Comparison of ENCODE assay signal across 15 cellular contexts in the genomic region with DNA sequence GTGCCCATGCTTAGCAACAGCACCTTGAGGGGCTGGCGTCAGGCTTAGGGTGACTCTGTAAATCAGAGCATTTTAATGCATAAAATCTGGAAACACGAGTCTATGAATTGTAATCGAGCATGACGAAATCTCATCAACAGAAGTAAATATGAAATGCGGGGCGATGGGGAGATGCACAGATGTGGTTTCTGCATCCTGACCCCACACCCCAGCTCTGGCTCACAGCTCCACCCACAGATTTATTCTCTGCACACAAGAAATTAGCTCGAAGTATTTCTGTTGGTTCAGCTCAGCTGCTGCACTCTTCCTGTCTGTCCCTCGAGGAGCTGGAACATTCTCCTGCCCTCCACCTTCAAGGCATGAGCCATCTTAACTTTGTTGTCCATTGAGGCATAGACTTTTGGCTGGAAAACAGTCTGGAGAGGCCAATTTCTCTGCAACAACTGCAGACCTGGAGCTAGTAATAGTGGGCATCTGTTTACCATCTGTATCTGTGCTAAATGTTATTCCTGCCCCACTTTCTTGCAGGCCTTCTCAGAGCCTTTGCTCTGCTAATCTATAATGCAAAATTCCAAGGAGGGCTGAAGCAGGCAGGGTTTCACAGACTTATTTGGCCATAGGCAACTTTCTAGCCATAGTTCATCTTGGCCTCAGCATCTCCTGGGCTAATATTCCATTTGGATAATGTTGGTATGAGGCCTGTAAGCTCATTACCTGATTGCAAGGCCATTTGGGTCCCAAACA.
DNase-seq lines count a peak whose midpoint lies in the region; FAIRE-seq and TF ChIP-seq lines count a peak whose summit lies in the region.
"Had no signal": no experiment of that assay in that cellular context is flagged by ENCODE, and none has a peak within 500 bp of the region (broad histone marks: within the 10 kb centered on the region; RNA-seq: fewer than 3 reads in every experiment).

No MANE protein-coding gene starts in this region.

- H3K36me3 Mint-ChIP-seq in activated CD4-positive, alpha-beta memory T cell treated with anti-CD3 and anti-CD28 coated beads, Interleukin-2, amount 10 ng/mL, durations not matched to agents 7 days and 5 days (ENCODE audit: low read depth): no peaks in the 10 kb centered on the region
- H3K36me3 Mint-ChIP-seq in activated CD4-positive, alpha-beta memory T cell treated with anti-CD3 and anti-CD28 coated beads for 36 hours: no peaks in the 10 kb centered on the region

- no peaks in the 10 kb centered on the region for H3K9me3 Mint-ChIP-seq in activated CD4-positive, alpha-beta memory T cell treated with anti-CD3 and anti-CD28 coated beads, Interleukin-2, amount 10 ng/mL, durations not matched to agents 7 days and 5 days
- H3K9me3 Mint-ChIP-seq in activated CD4-positive, alpha-beta memory T cell treated with anti-CD3 and anti-CD28 coated beads for 36 hours: no peaks in the 10 kb centered on the region

- peaks cover 16% of the 10 kb centered on the region for H3K4me1 Mint-ChIP-seq in activated CD4-positive, alpha-beta memory T cell treated with anti-CD3 and anti-CD28 coated beads, Interleukin-2, amount 10 ng/mL, durations not matched to agents 7 days and 5 days
- peaks cover 22% of the 10 kb centered on the region for H3K4me1 Mint-ChIP-seq in activated CD4-positive, alpha-beta memory T cell treated with anti-CD3 and anti-CD28 coated beads for 36 hours (ENCODE audit: low read depth)

- CTCF ChIA-PET in activated CD4-positive, alpha-beta memory T cell treated with anti-CD3 and anti-CD28 coated beads, Interleukin-2, amount 10 ng/mL, durations not matched to agents 7 days and 5 days (lab: Charles Lee): interaction anchor here (1.2 to 1.7 kb wide), 3 partner anchors 9 to 31 kb away, joined by 3 to 5 read pairs (median 4); no protein-coding TSS in a partner anchor
- CTCF ChIA-PET in activated CD4-positive, alpha-beta memory T cell treated with anti-CD3 and anti-CD28 coated beads for 36 hours (lab: Charles Lee): interaction anchor here (0.6 to 1.9 kb wide), 5 partner anchors 17 to 257 kb away, joined by 3 to 8 read pairs (median 3); no protein-coding TSS in a partner anchor
- CTCF ChIA-PET in HEK293 (lab: Yijun Ruan, JAX): interaction anchor here (0.5 to 2.1 kb wide), 9 partner anchors 9 to 1405 kb away, joined by 3 to 6 read pairs (median 3); no protein-coding TSS in a partner anchor

- H3K27ac ChIP-seq in HEK293 (ENCODE audit: extremely low read depth, low read depth, low read length): no peak overlapping the region
- peak overlapping the region; percentile 63 for H3K27ac ChIP-seq in temporal lobe (ENCODE audit: low read depth, low read length)

- no peaks in the 10 kb centered on the region for H3K27me3 ChIP-seq in bronchial epithelial cell (ENCODE audit: control insufficient read depth, insufficient read depth, low read length)
- H3K27me3 ChIP-seq: BE2C had no signal

- H3K36me3 ChIP-seq in HEK293 (ENCODE audit: control insufficient read depth in 2 of 2, insufficient read depth in 1 of 2, low read length in 2 of 2): no peaks in the 10 kb centered on the region
- no peaks in the 10 kb centered on the region for H3K36me3 ChIP-seq in bronchial epithelial cell (ENCODE audit: control insufficient read depth, insufficient read depth, low read length)
- H3K36me3 ChIP-seq: BE2C had no signal

- peaks cover 3% of the 10 kb centered on the region for H3K27me3 Mint-ChIP-seq in activated CD4-positive, alpha-beta memory T cell treated with anti-CD3 and anti-CD28 coated beads, Interleukin-2, amount 10 ng/mL, durations not matched to agents 7 days and 5 days
- H3K27me3 Mint-ChIP-seq in activated CD4-positive, alpha-beta memory T cell treated with anti-CD3 and anti-CD28 coated beads for 36 hours: peaks cover 2% of the 10 kb centered on the region

- H3K4me3 Mint-ChIP-seq in activated CD4-positive, alpha-beta memory T cell treated with anti-CD3 and anti-CD28 coated beads, Interleukin-2, amount 10 ng/mL, durations not matched to agents 7 days and 5 days: no peak overlapping the region
- H3K4me3 Mint-ChIP-seq in activated CD4-positive, alpha-beta memory T cell treated with anti-CD3 and anti-CD28 coated beads for 36 hours: no peak overlapping the region

- FAIRE-seq in bronchial epithelial cell (lab: Jason Lieb, UNC): peak; percentile 13
- FAIRE-seq: H1 had no signal

- intact Hi-C loops in activated CD4-positive, alpha-beta memory T cell treated with anti-CD3 and anti-CD28 coated beads for 36 hours (cut with micrococcal nuclease): no loop called here

- H3K4me3 ChIP-seq in HEK293 (ENCODE audit: low read depth, low read length) (no peak overlapping the region), bronchial epithelial cell (ENCODE audit: low read depth, low read length) (no peak overlapping the region)

- TF ChIP-seq CTCF in HEK293 (tag by site-specific recombination; IDR thresholded peaks at IDR 0.05): no peak
- no peak for TF ChIP-seq CTCF in bronchial epithelial cell (IDR thresholded peaks at IDR 0.05; ENCODE audit: insufficient read depth, low read length, severe bottlenecking)

- POLR2A ChIA-PET in activated CD4-positive, alpha-beta memory T cell treated with anti-CD3 and anti-CD28 coated beads, Interleukin-2, amount 10 ng/mL, durations not matched to agents 7 days and 5 days (lab: Charles Lee): no interaction called here
- POLR2A ChIA-PET in activated CD4-positive, alpha-beta memory T cell treated with anti-CD3 and anti-CD28 coated beads for 36 hours (lab: Charles Lee): no interaction called here
- POLR2A ChIA-PET in HEK293 (lab: Yijun Ruan, JAX): no interaction called here

- peak; percentile 21 for DNase-seq in activated CD4-positive, alpha-beta memory T cell treated with anti-CD3 and anti-CD28 coated beads, Interleukin-2, amount 10 ng/mL, durations not matched to agents 7 days and 5 days
- no peak for DNase-seq in activated CD4-positive, alpha-beta memory T cell treated with anti-CD3 and anti-CD28 coated beads for 36 hours
- no peak for DNase-seq in bronchial epithelial cell (ENCODE audit: low read depth)
- DNase-seq in Ammon's horn (ENCODE audit: low spot score): no peak
- DNase-seq in medulla oblongata (ENCODE audit: extremely low spot score): no peak
- DNase-seq: BE2C, DMS79 treated with DMSO at 0.1 percent for 48 hours, NCI-H1694 treated with DMSO at 0.1 percent for 48 hours, NCI-H774, PC-3, RPMI8226, SIG-M5 had no signal

- H3K27ac Mint-ChIP-seq in activated CD4-positive, alpha-beta memory T cell treated with anti-CD3 and anti-CD28 coated beads, Interleukin-2, amount 10 ng/mL, durations not matched to agents 7 days and 5 days: no peak overlapping the region
- no peak overlapping the region for H3K27ac Mint-ChIP-seq in activated CD4-positive, alpha-beta memory T cell treated with anti-CD3 and anti-CD28 coated beads for 36 hours

- no peaks in the 10 kb centered on the region for H3K4me1 ChIP-seq in HEK293 (ENCODE audit: control insufficient read depth, insufficient read depth, low read length)
- H3K4me1 ChIP-seq: BE2C had no signal

- H3K9me3 ChIP-seq in HEK293 (ENCODE audit: control insufficient read depth, insufficient read depth, low read depth, low read length): no peaks in the 10 kb centered on the region
- H3K9me3 ChIP-seq: BE2C had no signal

TF ChIP-seq in HEK293, 187 proteins besides CTCF, POLR2A, EP300 and RAD21:
- TF ChIP-seq REST (tag by site-specific recombination; IDR thresholded peaks at IDR 0.05) (no peak), ZNF239 (tag by site-specific recombination; IDR thresholded peaks at IDR 0.05) (peak; percentile 87)
- TF ChIP-seq, protein P1, sequence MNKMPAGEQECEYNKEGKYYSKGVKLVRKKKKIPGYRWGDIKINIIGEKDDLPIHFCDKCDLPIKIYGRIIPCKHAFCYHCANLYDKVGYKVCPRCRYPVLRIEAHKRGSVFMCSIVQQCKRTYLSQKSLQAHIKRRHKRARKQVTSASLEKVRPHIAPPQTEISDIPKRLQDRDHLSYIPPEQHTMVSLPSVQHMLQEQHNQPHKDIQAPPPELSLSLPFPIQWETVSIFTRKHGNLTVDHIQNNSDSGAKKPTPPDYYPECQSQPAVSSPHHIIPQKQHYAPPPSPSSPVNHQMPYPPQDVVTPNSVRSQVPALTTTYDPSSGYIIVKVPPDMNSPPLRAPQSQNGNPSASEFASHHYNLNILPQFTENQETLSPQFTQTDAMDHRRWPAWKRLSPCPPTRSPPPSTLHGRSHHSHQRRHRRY (tag by site-specific recombination; IDR thresholded peaks at IDR 0.05): no peak
